In the genomic region with DNA sequence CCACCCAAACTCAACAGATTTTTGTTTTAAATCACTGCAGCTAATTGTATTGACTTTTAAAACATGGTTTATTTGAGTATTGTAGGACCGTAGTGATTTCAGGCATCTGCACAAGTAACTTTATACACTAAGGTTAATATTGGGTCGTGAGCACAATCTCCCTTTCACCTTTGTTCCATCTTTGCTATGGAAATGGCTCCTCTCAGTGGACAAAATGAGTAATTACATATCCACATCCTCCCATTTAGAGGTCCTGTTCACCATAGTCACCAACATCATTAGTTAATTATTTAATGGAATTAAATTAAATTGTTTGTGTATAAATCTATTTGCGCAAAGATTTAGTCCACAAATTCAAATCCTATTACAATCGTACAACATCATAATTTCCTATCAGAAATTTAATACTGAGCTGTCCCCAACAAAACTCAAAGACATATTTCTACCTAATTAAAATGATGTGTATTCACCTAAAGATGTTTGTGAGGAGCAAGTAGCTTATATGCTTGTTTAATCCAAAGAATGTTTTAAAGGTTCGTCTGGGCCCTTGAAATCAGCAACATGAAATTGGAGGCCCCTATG, we compare ENCODE assay signal across 9 cellular contexts.
DNase-seq lines count a peak whose midpoint lies in the region; ATAC-seq, FAIRE-seq and TF ChIP-seq lines count a peak whose summit lies in the region.
"Had no signal": no experiment of that assay in that cellular context is flagged by ENCODE, and none has a peak within 500 bp of the region (broad histone marks: within the 10 kb centered on the region; RNA-seq: fewer than 3 reads in every experiment).

No MANE protein-coding gene starts in this region.

- peak; percentile 65 to 92 (median 80) for TF ChIP-seq CTCF in upper lobe of left lung (IDR thresholded peaks at IDR 0.05)

- H3K4me3 ChIP-seq in upper lobe of left lung: no peak overlapping the region

- H3K4me1 ChIP-seq in upper lobe of left lung: no peaks in the 10 kb centered on the region

- peak in 1 of 2 donors; percentile 83 for ATAC-seq in upper lobe of left lung (ENCODE audit: low FRiP score in 2 of 2)

- H3K27ac ChIP-seq in upper lobe of left lung: no peak overlapping the region
- H3K27ac ChIP-seq: neutrophil had no signal

- in situ Hi-C loops in T47D (cut with HindIII; ENCODE audit: low pct_unique_long_range_greater_than_20kb, low sequenced_read_pairs): no loop called here

- TF ChIP-seq POLR2A in H54 (IDR thresholded peaks at IDR 0.05; ENCODE audit: low read depth, low read length) (no peak), upper lobe of left lung (IDR thresholded peaks at IDR 0.05) (no peak)

- H3K27me3 ChIP-seq in upper lobe of left lung: no peaks in the 10 kb centered on the region
- H3K27me3 ChIP-seq: neutrophil had no signal

- TF ChIP-seq EP300 in upper lobe of left lung (IDR thresholded peaks at IDR 0.05): no peak

- H3K36me3 ChIP-seq in upper lobe of left lung: no peaks in the 10 kb centered on the region
- H3K36me3 ChIP-seq: neutrophil had no signal

- peak; percentile 81 for FAIRE-seq in H54 (lab: Jason Lieb, UNC)
- peak; percentile 90 for FAIRE-seq in islet of Langerhans (lab: Jason Lieb, UNC)

- WGBS in upper lobe of left lung, 2 donors: 3 to 5% methylated on average over 5 of the region's 5 CpGs

- H3K9me3 ChIP-seq in upper lobe of left lung: no peaks in the 10 kb centered on the region
- H3K9me3 ChIP-seq: neutrophil had no signal

- peak; percentile 76 for DNase-seq in DMS 273 (lab: John Stamatoyannopoulos, UW; ENCODE audit: unreplicated experiment)
- peak; percentile 45 for DNase-seq in H54 (ENCODE audit: insufficient read length, low spot score)
- peak; percentile 47 for DNase-seq in NCI-H2196 (lab: John Stamatoyannopoulos, UW; ENCODE audit: unreplicated experiment)
- DNase-seq in T47D (ENCODE audit: low read depth in 1 of 2, low spot score in 1 of 2): peak; percentile 7 to 67
- no peak for DNase-seq in upper lobe of left lung
- DNase-seq in NCI-H774 (lab: John Stamatoyannopoulos, UW): no peak
- no peak for DNase-seq in activated CD8-positive, alpha-beta memory T cell treated with anti-CD3 and anti-CD28 coated beads, Interleukin-2, amount 50 U/mL, for 4 hours

Comparison
In these comparisons a context has a peak if more than half of its experiments do, and no peak if none do; other contexts are left out.
1. DNase-seq: peak in DMS 273 (single experiment), H54 (single experiment), NCI-H2196 (single experiment) and T47D (2 of 2); none in upper lobe of left lung (0 of 2), NCI-H774 (single experiment) and activated CD8-positive, alpha-beta memory T cell treated with anti-CD3 and anti-CD28 coated beads, Interleukin-2, amount 50 U/mL, for 4 hours (single experiment).